1 cellular context compared by ENCODE assay signal in the genomic region with DNA sequence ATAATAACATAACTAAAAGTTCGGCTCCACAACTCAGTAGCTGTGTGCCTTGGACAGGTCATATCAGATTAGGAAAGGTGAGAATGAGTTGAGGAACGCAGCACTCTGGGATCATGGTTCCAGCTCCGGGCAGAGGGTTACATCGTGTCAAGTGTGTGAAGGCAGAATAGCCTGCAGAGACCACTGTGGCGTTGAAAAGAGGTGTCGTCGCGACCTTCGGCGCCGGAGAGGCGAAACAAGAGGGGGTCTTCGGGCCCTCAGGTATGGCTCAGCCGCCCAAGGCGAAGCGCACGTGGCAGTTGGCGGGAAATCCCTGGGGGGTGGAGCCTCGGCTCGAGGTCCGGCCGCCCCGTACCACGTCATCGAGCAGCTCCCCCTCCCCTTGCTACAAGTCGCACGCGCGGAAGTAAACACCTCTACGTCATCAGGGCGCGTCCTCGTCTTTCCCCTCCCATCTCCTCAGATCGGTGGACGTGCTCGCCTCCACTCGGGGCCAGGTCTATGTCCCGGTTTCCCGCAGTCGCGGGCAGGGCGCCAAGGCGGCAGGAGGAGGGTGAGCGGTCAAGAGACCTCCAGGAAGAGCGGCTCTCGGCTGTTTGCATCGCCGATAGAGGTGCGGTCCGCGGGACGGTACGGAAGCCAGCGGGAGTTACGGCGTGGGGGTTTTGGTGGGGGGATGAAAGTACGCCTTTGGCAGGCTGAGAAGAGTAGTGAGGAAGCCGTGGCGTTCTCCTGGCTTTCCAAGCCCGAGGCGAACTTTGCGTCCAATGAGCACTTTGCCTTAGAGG.
A peak's percentile ranks its signal among the peaks of the same experiment; 100 is the strongest.
TF ChIP-seq lines count a peak whose summit lies in the region.

A gene with protein sequence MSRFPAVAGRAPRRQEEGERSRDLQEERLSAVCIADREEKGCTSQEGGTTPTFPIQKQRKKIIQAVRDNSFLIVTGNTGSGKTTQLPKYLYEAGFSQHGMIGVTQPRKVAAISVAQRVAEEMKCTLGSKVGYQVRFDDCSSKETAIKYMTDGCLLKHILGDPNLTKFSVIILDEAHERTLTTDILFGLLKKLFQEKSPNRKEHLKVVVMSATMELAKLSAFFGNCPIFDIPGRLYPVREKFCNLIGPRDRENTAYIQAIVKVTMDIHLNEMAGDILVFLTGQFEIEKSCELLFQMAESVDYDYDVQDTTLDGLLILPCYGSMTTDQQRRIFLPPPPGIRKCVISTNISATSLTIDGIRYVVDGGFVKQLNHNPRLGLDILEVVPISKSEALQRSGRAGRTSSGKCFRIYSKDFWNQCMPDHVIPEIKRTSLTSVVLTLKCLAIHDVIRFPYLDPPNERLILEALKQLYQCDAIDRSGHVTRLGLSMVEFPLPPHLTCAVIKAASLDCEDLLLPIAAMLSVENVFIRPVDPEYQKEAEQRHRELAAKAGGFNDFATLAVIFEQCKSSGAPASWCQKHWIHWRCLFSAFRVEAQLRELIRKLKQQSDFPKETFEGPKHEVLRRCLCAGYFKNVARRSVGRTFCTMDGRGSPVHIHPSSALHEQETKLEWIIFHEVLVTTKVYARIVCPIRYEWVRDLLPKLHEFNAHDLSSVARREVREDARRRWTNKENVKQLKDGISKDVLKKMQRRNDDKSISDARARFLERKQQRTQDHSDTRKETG (plus strand): TSS at position 440 of the 788 bp plus-strand sequence. CDS start 62 bp downstream, at position 502.

TF ChIP-seq in K562, 482 proteins besides CTCF, POLR2A, EP300 and RAD21 (continued from another document and continues in another):
- peak; percentile 67; the same call in 1 of the 2 replicates for TF ChIP-seq ZZZ3 (IDR thresholded peaks at IDR 0.05)
- TF ChIP-seq ZNF431 (CRISPR knock-in tag; IDR thresholded peaks at IDR 0.05), result peak; percentile 95
- peak; percentile 75 for TF ChIP-seq SUPT5H (IDR thresholded peaks at IDR 0.05)
- no peak for TF ChIP-seq THRAP3 (IDR thresholded peaks at IDR 0.05; ENCODE audit: borderline replicate concordance)
- TF ChIP-seq, protein P1, sequence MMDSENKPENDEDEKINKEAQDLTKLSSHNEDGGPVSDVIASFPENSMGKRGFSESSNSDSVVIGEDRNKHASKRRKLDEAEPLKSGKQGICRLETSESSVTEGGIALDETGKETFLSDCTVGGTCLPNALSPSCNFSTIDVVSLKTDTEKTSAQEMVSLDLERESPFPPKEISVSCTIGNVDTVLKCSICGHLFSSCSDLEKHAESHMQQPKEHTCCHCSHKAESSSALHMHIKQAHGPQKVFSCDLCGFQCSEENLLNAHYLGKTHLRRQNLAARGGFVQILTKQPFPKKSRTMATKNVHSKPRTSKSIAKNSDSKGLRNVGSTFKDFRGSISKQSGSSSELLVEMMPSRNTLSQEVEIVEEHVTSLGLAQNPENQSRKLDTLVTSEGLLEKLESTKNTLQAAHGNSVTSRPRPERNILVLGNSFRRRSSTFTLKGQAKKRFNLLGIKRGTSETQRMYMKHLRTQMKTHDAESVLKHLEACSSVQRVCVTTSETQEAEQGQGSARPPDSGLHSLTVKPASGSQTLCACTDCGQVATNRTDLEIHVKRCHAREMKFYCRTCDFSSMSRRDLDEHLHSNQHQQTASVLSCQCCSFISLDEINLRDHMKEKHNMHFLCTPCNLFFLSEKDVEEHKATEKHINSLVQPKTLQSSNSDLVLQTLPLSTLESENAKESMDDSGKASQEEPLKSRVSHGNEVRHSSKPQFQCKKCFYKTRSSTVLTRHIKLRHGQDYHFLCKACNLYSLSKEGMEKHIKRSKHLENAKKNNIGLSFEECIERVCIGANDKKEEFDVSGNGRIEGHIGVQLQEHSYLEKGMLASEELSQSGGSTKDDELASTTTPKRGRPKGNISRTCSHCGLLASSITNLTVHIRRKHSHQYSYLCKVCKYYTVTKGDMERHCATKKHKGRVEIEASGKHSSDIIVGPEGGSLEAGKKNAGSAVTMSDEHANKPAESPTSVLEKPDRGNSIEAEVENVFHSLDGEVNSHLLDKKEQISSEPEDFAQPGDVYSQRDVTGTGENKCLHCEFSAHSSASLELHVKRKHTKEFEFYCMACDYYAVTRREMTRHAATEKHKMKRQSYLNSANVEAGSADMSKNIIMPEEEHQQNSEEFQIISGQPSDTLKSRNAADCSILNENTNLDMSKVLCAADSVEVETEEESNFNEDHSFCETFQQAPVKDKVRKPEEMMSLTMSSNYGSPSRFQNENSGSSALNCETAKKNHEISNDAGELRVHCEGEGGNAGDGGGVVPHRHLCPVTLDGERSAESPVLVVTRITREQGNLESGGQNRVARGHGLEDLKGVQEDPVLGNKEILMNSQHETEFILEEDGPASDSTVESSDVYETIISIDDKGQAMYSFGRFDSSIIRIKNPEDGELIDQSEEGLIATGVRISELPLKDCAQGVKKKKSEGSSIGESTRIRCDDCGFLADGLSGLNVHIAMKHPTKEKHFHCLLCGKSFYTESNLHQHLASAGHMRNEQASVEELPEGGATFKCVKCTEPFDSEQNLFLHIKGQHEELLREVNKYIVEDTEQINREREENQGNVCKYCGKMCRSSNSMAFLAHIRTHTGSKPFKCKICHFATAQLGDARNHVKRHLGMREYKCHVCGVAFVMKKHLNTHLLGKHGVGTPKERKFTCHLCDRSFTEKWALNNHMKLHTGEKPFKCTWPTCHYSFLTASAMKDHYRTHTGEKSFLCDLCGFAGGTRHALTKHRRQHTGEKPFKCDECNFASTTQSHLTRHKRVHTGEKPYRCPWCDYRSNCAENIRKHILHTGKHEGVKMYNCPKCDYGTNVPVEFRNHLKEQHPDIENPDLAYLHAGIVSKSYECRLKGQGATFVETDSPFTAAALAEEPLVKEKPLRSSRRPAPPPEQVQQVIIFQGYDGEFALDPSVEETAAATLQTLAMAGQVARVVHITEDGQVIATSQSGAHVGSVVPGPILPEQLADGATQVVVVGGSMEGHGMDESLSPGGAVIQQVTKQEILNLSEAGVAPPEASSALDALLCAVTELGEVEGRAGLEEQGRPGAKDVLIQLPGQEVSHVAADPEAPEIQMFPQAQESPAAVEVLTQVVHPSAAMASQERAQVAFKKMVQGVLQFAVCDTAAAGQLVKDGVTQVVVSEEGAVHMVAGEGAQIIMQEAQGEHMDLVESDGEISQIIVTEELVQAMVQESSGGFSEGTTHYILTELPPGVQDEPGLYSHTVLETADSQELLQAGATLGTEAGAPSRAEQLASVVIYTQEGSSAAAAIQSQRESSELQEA (IDR thresholded peaks at IDR 0.05; ENCODE audit: low read depth), result peak; percentile 70
- peak; percentile 100 for TF ChIP-seq FOXP1 (CRISPR knock-in tag; IDR thresholded peaks at IDR 0.05)
- TF ChIP-seq ZNF217 (CRISPR knock-in tag; IDR thresholded peaks at IDR 0.05), result no peak
- TF ChIP-seq CCNT2 (IDR thresholded peaks at IDR 0.05; ENCODE audit: borderline replicate concordance, extremely low read depth, insufficient read length, low read depth, low read length), result peak; percentile 19
- TF ChIP-seq OTX1 (CRISPR knock-in tag; IDR thresholded peaks at IDR 0.05), result no peak
- peak; percentile 82; the same call in 1 of the 2 replicates for TF ChIP-seq NFRKB (IDR thresholded peaks at IDR 0.05; ENCODE audit: low read depth)
- peak; percentile 77; the same call in 1 of the 2 replicates for TF ChIP-seq ETV5 (CRISPR knock-in tag; IDR thresholded peaks at IDR 0.05; ENCODE audit: low read depth)
- TF ChIP-seq EHMT2 (IDR thresholded peaks at IDR 0.05), result 0 out of 2 replicates have a peak, but pooled peaks have one; percentile 34
- TF ChIP-seq, protein P2, sequence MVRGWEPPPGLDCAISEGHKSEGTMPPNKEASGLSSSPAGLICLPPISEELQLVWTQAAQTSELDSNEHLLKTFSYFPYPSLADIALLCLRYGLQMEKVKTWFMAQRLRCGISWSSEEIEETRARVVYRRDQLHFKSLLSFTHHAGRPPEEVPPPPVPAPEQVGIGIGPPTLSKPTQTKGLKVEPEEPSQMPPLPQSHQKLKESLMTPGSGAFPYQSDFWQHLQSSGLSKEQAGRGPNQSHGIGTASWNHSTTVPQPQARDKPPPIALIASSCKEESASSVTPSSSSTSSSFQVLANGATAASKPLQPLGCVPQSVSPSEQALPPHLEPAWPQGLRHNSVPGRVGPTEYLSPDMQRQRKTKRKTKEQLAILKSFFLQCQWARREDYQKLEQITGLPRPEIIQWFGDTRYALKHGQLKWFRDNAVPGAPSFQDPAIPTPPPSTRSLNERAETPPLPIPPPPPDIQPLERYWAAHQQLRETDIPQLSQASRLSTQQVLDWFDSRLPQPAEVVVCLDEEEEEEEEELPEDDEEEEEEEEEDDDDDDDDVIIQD (CRISPR knock-in tag; IDR thresholded peaks at IDR 0.05), result 0 out of 2 replicates have a peak, but pooled peaks have one; percentile 24
- peak; percentile 67; the same call in 1 of the 2 replicates for TF ChIP-seq ZNF41 (CRISPR knock-in tag; conservative IDR thresholded peaks at IDR 0.05)
- no peak for TF ChIP-seq SMAD2 (IDR thresholded peaks at IDR 0.05; ENCODE audit: low read depth, low read length)
- TF ChIP-seq E2F3 (CRISPR knock-in tag; IDR thresholded peaks at IDR 0.05), result peak; percentile 100
- TF ChIP-seq, protein P3, sequence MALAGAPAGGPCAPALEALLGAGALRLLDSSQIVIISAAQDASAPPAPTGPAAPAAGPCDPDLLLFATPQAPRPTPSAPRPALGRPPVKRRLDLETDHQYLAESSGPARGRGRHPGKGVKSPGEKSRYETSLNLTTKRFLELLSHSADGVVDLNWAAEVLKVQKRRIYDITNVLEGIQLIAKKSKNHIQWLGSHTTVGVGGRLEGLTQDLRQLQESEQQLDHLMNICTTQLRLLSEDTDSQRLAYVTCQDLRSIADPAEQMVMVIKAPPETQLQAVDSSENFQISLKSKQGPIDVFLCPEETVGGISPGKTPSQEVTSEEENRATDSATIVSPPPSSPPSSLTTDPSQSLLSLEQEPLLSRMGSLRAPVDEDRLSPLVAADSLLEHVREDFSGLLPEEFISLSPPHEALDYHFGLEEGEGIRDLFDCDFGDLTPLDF (CRISPR knock-in tag; IDR thresholded peaks at IDR 0.05), result peak; percentile 99
- TF ChIP-seq TAF9B (IDR thresholded peaks at IDR 0.05; ENCODE audit: partially characterized antibody), result no peak
- peak; percentile 72; the same call in 1 of the 2 replicates for TF ChIP-seq TGIF2 (CRISPR knock-in tag; IDR thresholded peaks at IDR 0.05)
- peak; percentile 43; the same call in 1 of the 2 replicates for TF ChIP-seq NCOA1 (IDR thresholded peaks at IDR 0.05; ENCODE audit: low read depth)
- TF ChIP-seq ZNF764 (CRISPR knock-in tag; IDR thresholded peaks at IDR 0.05; ENCODE audit: low read depth), result no peak
- TF ChIP-seq MCM7 (IDR thresholded peaks at IDR 0.05), result peak in 1 of 2 experiments; percentile 65; a peak in 1 of 4 replicates
- peak in 1 of 2 experiments; percentile 73; a peak in 1 of 4 replicates for TF ChIP-seq RCOR1 (IDR thresholded peaks at IDR 0.05; ENCODE audit: borderline replicate concordance in 1 of 2, low read depth in 2 of 2, low read length in 2 of 2)
- peak; percentile 95 for TF ChIP-seq DIDO1 (tag; IDR thresholded peaks at IDR 0.05; ENCODE audit: low read depth)
- TF ChIP-seq RNF2 (IDR thresholded peaks at IDR 0.05), result peak; percentile 99
- TF ChIP-seq, protein P4, sequence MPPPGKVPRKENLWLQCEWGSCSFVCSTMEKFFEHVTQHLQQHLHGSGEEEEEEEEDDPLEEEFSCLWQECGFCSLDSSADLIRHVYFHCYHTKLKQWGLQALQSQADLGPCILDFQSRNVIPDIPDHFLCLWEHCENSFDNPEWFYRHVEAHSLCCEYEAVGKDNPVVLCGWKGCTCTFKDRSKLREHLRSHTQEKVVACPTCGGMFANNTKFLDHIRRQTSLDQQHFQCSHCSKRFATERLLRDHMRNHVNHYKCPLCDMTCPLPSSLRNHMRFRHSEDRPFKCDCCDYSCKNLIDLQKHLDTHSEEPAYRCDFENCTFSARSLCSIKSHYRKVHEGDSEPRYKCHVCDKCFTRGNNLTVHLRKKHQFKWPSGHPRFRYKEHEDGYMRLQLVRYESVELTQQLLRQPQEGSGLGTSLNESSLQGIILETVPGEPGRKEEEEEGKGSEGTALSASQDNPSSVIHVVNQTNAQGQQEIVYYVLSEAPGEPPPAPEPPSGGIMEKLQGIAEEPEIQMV (tag; conservative IDR thresholded peaks at IDR 0.05; ENCODE audit: low read depth), result peak; percentile 85
- TF ChIP-seq NCOA6 (IDR thresholded peaks at IDR 0.05), result peak; percentile 70; the same call in 1 of the 2 replicates
- TF ChIP-seq, protein P5, sequence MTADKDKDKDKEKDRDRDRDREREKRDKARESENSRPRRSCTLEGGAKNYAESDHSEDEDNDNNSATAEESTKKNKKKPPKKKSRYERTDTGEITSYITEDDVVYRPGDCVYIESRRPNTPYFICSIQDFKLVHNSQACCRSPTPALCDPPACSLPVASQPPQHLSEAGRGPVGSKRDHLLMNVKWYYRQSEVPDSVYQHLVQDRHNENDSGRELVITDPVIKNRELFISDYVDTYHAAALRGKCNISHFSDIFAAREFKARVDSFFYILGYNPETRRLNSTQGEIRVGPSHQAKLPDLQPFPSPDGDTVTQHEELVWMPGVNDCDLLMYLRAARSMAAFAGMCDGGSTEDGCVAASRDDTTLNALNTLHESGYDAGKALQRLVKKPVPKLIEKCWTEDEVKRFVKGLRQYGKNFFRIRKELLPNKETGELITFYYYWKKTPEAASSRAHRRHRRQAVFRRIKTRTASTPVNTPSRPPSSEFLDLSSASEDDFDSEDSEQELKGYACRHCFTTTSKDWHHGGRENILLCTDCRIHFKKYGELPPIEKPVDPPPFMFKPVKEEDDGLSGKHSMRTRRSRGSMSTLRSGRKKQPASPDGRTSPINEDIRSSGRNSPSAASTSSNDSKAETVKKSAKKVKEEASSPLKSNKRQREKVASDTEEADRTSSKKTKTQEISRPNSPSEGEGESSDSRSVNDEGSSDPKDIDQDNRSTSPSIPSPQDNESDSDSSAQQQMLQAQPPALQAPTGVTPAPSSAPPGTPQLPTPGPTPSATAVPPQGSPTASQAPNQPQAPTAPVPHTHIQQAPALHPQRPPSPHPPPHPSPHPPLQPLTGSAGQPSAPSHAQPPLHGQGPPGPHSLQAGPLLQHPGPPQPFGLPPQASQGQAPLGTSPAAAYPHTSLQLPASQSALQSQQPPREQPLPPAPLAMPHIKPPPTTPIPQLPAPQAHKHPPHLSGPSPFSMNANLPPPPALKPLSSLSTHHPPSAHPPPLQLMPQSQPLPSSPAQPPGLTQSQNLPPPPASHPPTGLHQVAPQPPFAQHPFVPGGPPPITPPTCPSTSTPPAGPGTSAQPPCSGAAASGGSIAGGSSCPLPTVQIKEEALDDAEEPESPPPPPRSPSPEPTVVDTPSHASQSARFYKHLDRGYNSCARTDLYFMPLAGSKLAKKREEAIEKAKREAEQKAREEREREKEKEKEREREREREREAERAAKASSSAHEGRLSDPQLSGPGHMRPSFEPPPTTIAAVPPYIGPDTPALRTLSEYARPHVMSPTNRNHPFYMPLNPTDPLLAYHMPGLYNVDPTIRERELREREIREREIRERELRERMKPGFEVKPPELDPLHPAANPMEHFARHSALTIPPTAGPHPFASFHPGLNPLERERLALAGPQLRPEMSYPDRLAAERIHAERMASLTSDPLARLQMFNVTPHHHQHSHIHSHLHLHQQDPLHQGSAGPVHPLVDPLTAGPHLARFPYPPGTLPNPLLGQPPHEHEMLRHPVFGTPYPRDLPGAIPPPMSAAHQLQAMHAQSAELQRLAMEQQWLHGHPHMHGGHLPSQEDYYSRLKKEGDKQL (CRISPR knock-in tag; IDR thresholded peaks at IDR 0.05; ENCODE audit: borderline replicate concordance), result peak; percentile 99
- TF ChIP-seq ZNF584 (CRISPR knock-in tag; IDR thresholded peaks at IDR 0.05; ENCODE audit: low read depth), result peak; percentile 96
- TF ChIP-seq RBM22 (IDR thresholded peaks at IDR 0.05; ENCODE audit: low read depth, low read length, poor library complexity, severe bottlenecking), result no peak
